In the genomic region with DNA sequence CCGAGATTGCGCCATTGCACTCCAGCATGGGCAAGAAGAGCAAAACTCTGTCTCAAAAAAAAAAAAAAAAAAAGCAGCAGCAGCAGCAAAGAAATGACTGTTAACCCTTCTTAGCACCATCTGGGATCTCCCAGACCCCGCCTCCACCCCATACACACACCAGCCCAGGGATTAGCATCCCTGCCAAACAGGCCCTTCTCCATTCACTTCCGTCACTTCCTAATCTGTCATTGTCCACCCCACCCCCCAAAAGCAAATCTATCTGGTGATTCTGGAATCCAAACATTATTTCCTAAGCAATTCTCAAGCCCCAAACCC, we compare ENCODE assay signal across 8 cellular contexts. TPM values are rescaled to one million over a fixed set of nuclear protein-coding genes. Genes with fewer than 3 reads are reported as not detected.
DNase-seq lines count a peak whose midpoint lies in the region; ATAC-seq, FAIRE-seq and TF ChIP-seq lines count a peak whose summit lies in the region.

No MANE protein-coding gene starts in this region.

- no peak for TF ChIP-seq CTCF in HFF-Myc (IDR thresholded peaks at IDR 0.05; ENCODE audit: low read depth, low read length, missing control alignments)
- TF ChIP-seq CTCF in VCaP (conservative IDR thresholded peaks at IDR 0.05): no peak
- TF ChIP-seq CTCF in foreskin fibroblast (IDR thresholded peaks at IDR 0.05; ENCODE audit: low read depth, low read length): no peak

- 48 to 69% (median 64%) methylated on average over 4 of the region's 4 CpGs for WGBS in small intestine, 3 donors

- H3K36me3 ChIP-seq in small intestine (ENCODE audit: control insufficient read depth in 2 of 2, insufficient read depth in 2 of 2, low read length in 2 of 2): no peaks in the 10 kb centered on the region

- H3K4me3 ChIP-seq in HFF-Myc (replicated peaks; ENCODE audit: low read depth, low read length) (peak overlapping the region; percentile 38), foreskin fibroblast (ENCODE audit: low read depth in 1 of 2, low read length in 2 of 2) (peak overlapping the region; percentile 24 to 56), small intestine (ENCODE audit: low read depth in 1 of 2, low read length in 2 of 2) (no peak overlapping the region)

- no peaks in the 10 kb centered on the region for H3K9me3 ChIP-seq in small intestine (ENCODE audit: control insufficient read depth, low read depth)

- ATAC-seq in activated CD4-positive, CD25-positive, alpha-beta regulatory T cell treated with anti-CD3 and anti-CD28 coated beads, Interleukin-2, amount 50 U/mL, for 24 hours: no peak

- H3K27ac ChIP-seq in VCaP: peak overlapping the region; percentile 46; the same call in 1 of the 2 replicates
- peak overlapping the region; percentile 95 to 98 for H3K27ac ChIP-seq in small intestine (ENCODE audit: low read depth in 1 of 2, low read length in 1 of 2)

- no peaks in the 10 kb centered on the region for H3K27me3 ChIP-seq in small intestine (ENCODE audit: control insufficient read depth in 2 of 2, insufficient read depth in 2 of 2, low read length in 2 of 2)

- peaks cover 10 to 41% of the 10 kb centered on the region in 2 donors for H3K4me1 ChIP-seq in small intestine (ENCODE audit: control insufficient read depth in 2 of 2, insufficient read depth in 1 of 2, low read depth in 1 of 2, low read length in 1 of 2)

- FAIRE-seq in small intestine (lab: Jason Lieb, UNC): no peak

- DNase-seq in HFF-Myc (ENCODE audit: extremely low read depth, low read depth): peak; percentile 62
- peak; percentile 71 to 86 for DNase-seq in foreskin fibroblast
- DNase-seq in small intestine: no peak
- DNase-seq in foreskin melanocyte: no peak
- DNase-seq in globus pallidus (ENCODE audit: low spot score): no peak
- no peak for DNase-seq in NCI-H1417 (lab: John Stamatoyannopoulos, UW)

RNA-seq across cellular contexts. Expression of a gene that starts 5.8 kb away (rescaled TPM):
- polyA plus RNA-seq in small intestine: 100 to 1,000 TPM in 1 of 3 donors, 10 to 100 TPM in 2; 72.1 to 110 (median 74.0) TPM

RNA-seq across cellular contexts. Expression of a gene that starts 21.3 kb away (rescaled TPM):
- 1,000 to 10,000 TPM; 1,124 to 2,500 (median 1,741) TPM for polyA plus RNA-seq in small intestine

RNA-seq across cellular contexts. Expression of a gene that starts 38.9 kb away (rescaled TPM):
- 10 to 100 TPM in 2 of 3 donors, 1 to 10 TPM in 1; 7.8 to 20.1 (median 13.7) TPM for polyA plus RNA-seq in small intestine

RNA-seq across cellular contexts. Expression of a gene that starts 49.2 kb away (rescaled TPM):
- polyA plus RNA-seq in small intestine: 10 to 100 TPM; 40.5 to 64.7 (median 40.9) TPM

Comparison
In these comparisons a context has a peak if more than half of its experiments do, and no peak if none do; other contexts are left out.
1. DNase-seq: peak in HFF-Myc (single experiment) and foreskin fibroblast (2 of 2); none in small intestine (single experiment), foreskin melanocyte (single experiment), globus pallidus (single experiment) and NCI-H1417 (0 of 3).
2. H3K4me3 ChIP-seq: peak in HFF-Myc (single experiment) and foreskin fibroblast (2 of 2); none in small intestine (0 of 2).